Comparison of ENCODE assay signal across 8 cellular contexts in the genomic region with DNA sequence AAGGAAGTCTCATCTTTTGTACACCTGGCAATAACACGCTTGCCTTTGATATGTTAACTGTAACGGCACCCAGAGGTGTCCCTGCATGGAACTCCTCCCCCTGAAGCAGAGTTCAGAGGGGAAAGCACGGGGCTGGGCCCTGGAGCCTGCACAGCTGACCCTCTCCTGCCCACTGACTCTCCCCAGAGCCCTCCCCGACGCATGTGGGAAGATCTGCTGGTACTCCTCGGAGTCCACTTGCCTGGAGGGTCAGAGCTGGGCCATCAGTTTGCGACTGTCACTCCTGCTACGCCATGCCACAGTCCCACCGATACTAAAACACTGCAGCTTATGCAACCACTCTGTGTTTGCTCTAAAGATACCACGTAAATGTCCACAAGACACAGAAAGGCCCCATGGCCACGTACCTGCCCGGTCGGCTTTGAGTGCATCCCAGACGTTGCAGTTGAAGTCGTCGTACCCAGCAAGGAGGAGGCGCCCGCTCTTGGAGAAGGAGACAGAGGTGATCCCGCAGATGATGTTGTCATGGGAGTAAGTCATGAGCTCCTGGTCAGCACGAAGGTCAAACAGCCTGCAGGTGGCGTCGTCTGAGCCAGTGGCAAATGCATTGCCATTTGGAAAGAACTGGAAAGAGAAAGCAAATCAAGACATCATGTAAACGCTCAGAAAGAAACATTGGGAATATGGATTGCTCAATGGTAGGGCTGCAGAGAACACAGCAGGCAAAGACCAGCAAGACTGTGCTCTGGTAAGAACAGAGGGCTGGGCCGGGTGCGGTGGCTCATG. TPM values are rescaled to one million over a fixed set of nuclear protein-coding genes. Genes with fewer than 3 reads are reported as not detected.
A peak's percentile ranks its signal among the peaks of the same experiment; 100 is the strongest.
DNase-seq lines count a peak whose midpoint lies in the region; ATAC-seq and TF ChIP-seq lines count a peak whose summit lies in the region.

No MANE protein-coding gene starts in this region.

- H3K27me3 ChIP-seq in stomach = no peaks in the 10 kb centered on the region
- H3K27me3 ChIP-seq in ovary = no peaks in the 10 kb centered on the region

- no peak overlapping the region for H3K27ac ChIP-seq in stomach
- H3K27ac ChIP-seq in ovary = no peak overlapping the region

- H3K36me3 ChIP-seq in stomach = peaks cover 83 to 96% (median 94%) of the 10 kb centered on the region in 4 donors
- H3K36me3 ChIP-seq in ovary = no peaks in the 10 kb centered on the region

- intact Hi-C loops in stomach (cut with DNase I; ENCODE audit: low total_unique reads) (no loop called here), ovary (cut with DNase I) (loop anchor here in 1 of 4 donors (10.0 kb wide), 1 partner anchor 106 kb away; the partner anchor contains the start of gene GNB1)

- ATAC-seq in activated naive CD4-positive, alpha-beta T cell treated with anti-CD3 and anti-CD28 coated beads, Interleukin-2, amount 50 U/mL, for 72 hours = no peak
- ATAC-seq in HG03045 (IDR thresholded peaks at IDR 0.05; ENCODE audit: unreplicated experiment) = no peak

- no peak for DNase-seq in activated naive CD4-positive, alpha-beta T cell treated with anti-CD3 and anti-CD28 coated beads, Interleukin-2, amount 50 U/mL, for 72 hours (ENCODE audit: low spot score in 2 of 2)
- no peak for DNase-seq in activated naive CD4-positive, alpha-beta T cell treated with Interleukin-2 at 50 U/mL for 16 hours
- peak; percentile 56 for DNase-seq in OCI-M1 (lab: John Stamatoyannopoulos, UW)
- peak; percentile 40 for DNase-seq in fibroblast of peridontal ligament (ENCODE audit: extremely low read depth)
- peak; percentile 62 for DNase-seq in stomach
- no peak for DNase-seq in NCI-H524 (lab: John Stamatoyannopoulos, UW)
- no peak for DNase-seq in ovary

- no peak for TF ChIP-seq EP300 in stomach (IDR thresholded peaks at IDR 0.05)
- TF ChIP-seq EP300 in ovary (IDR thresholded peaks at IDR 0.05) = no peak

- no peak overlapping the region for H3K4me3 ChIP-seq in stomach
- no peak overlapping the region for H3K4me3 ChIP-seq in ovary

- WGBS in stomach, 5 donors = 75 to 80% (median 78%) methylated on average over 17 to 25 of the region's 25 CpGs
- WGBS in ovary, 3 donors = 76 to 79% (median 77%) methylated on average over 25 of the region's 25 CpGs

- H3K4me1 ChIP-seq in stomach (peaks cover 0 to 15% (median 3%) of the 10 kb centered on the region in 4 donors), ovary (ENCODE audit: insufficient read depth) (no peaks in the 10 kb centered on the region)

- no peaks in the 10 kb centered on the region for H3K9me3 ChIP-seq in stomach
- no peaks in the 10 kb centered on the region for H3K9me3 ChIP-seq in ovary

- H3K9me3 Mint-ChIP-seq in activated naive CD4-positive, alpha-beta T cell treated with anti-CD3 and anti-CD28 coated beads, Interleukin-2, amount 50 U/mL, for 72 hours = no peaks in the 10 kb centered on the region

- peak in 3 of 7 experiments; percentile 24 to 27 (median 25) for TF ChIP-seq CTCF in stomach (IDR thresholded peaks at IDR 0.05)
- no peak for TF ChIP-seq CTCF in ovary (IDR thresholded peaks at IDR 0.05)

- TF ChIP-seq POLR2A in stomach (IDR thresholded peaks at IDR 0.05) (no peak), ovary (IDR thresholded peaks at IDR 0.05) (no peak)

- peaks cover 24 to 32% of the 10 kb centered on the region in 2 donors for H3K36me3 Mint-ChIP-seq in activated naive CD4-positive, alpha-beta T cell treated with anti-CD3 and anti-CD28 coated beads, Interleukin-2, amount 50 U/mL, for 72 hours

- H3K27ac Mint-ChIP-seq in activated naive CD4-positive, alpha-beta T cell treated with anti-CD3 and anti-CD28 coated beads, Interleukin-2, amount 50 U/mL, for 72 hours = peak overlapping the region; percentile 31 to 48

RNA-seq across cellular contexts. Expression of gene NADK, which starts 10.6 kb away (rescaled TPM):
- total RNA-seq in activated naive CD4-positive, alpha-beta T cell treated with anti-CD3 and anti-CD28 coated beads, Interleukin-2, amount 50 U/mL, for 72 hours = 10 to 100 TPM; 64.7 to 67.6 TPM
- total RNA-seq in stomach (100 to 1,000 TPM in 3 of 5 donors, 10 to 100 TPM in 2; 69.9 to 202 (median 102) TPM), ovary (10 to 100 TPM; 45.1 to 76.0 (median 62.7) TPM)
- polyA plus RNA-seq in stomach (10 to 100 TPM; 38.6 to 63.2 (median 45.9) TPM), ovary (10 to 100 TPM; 21.8 to 57.0 TPM)

Comparison
In these comparisons a context has a peak if more than half of its experiments do, and no peak if none do; other contexts are left out.
1. DNase-seq: peak in OCI-M1 (single experiment), fibroblast of peridontal ligament (single experiment) and stomach (single experiment); none in activated naive CD4-positive, alpha-beta T cell treated with anti-CD3 and anti-CD28 coated beads, Interleukin-2, amount 50 U/mL, for 72 hours (0 of 2), activated naive CD4-positive, alpha-beta T cell treated with Interleukin-2 at 50 U/mL for 16 hours (single experiment), NCI-H524 (0 of 2) and ovary (0 of 5).